Comparison of ENCODE assay signal across 1 cellular context in the genomic region with DNA sequence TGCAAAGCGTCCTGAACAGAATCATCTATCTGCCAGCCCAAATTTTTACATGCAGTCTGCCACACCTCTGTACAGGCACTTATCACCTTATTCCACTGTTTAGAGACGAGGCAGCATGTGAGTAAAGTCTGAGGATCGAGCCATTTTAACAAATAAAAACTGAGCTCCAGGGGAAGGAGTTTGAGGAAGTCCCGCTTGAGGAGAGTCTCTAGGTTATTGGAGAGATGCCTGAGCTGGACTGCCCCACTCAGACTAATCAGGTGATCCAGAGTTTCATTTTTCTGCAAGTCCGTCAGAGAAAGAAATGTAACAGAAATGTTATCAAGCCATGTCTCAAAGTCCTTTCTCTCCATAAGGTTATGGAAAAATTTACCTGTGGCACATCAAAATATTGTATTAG.
A peak's percentile ranks its signal among the peaks of the same experiment; 100 is the strongest.
TF ChIP-seq lines count a peak whose summit lies in the region.

No MANE protein-coding gene starts in this region.

TF ChIP-seq in K562, 482 proteins besides CTCF, POLR2A, EP300 and RAD21:
- no peak for TF ChIP-seq ZNF140 (CRISPR knock-in tag; IDR thresholded peaks at IDR 0.05)
- TF ChIP-seq SPI1 (IDR thresholded peaks at IDR 0.05; ENCODE audit: borderline replicate concordance, low read depth, low read length) = peak; percentile 52; the same call in 1 of the 2 replicates
- TF ChIP-seq, protein P1, sequence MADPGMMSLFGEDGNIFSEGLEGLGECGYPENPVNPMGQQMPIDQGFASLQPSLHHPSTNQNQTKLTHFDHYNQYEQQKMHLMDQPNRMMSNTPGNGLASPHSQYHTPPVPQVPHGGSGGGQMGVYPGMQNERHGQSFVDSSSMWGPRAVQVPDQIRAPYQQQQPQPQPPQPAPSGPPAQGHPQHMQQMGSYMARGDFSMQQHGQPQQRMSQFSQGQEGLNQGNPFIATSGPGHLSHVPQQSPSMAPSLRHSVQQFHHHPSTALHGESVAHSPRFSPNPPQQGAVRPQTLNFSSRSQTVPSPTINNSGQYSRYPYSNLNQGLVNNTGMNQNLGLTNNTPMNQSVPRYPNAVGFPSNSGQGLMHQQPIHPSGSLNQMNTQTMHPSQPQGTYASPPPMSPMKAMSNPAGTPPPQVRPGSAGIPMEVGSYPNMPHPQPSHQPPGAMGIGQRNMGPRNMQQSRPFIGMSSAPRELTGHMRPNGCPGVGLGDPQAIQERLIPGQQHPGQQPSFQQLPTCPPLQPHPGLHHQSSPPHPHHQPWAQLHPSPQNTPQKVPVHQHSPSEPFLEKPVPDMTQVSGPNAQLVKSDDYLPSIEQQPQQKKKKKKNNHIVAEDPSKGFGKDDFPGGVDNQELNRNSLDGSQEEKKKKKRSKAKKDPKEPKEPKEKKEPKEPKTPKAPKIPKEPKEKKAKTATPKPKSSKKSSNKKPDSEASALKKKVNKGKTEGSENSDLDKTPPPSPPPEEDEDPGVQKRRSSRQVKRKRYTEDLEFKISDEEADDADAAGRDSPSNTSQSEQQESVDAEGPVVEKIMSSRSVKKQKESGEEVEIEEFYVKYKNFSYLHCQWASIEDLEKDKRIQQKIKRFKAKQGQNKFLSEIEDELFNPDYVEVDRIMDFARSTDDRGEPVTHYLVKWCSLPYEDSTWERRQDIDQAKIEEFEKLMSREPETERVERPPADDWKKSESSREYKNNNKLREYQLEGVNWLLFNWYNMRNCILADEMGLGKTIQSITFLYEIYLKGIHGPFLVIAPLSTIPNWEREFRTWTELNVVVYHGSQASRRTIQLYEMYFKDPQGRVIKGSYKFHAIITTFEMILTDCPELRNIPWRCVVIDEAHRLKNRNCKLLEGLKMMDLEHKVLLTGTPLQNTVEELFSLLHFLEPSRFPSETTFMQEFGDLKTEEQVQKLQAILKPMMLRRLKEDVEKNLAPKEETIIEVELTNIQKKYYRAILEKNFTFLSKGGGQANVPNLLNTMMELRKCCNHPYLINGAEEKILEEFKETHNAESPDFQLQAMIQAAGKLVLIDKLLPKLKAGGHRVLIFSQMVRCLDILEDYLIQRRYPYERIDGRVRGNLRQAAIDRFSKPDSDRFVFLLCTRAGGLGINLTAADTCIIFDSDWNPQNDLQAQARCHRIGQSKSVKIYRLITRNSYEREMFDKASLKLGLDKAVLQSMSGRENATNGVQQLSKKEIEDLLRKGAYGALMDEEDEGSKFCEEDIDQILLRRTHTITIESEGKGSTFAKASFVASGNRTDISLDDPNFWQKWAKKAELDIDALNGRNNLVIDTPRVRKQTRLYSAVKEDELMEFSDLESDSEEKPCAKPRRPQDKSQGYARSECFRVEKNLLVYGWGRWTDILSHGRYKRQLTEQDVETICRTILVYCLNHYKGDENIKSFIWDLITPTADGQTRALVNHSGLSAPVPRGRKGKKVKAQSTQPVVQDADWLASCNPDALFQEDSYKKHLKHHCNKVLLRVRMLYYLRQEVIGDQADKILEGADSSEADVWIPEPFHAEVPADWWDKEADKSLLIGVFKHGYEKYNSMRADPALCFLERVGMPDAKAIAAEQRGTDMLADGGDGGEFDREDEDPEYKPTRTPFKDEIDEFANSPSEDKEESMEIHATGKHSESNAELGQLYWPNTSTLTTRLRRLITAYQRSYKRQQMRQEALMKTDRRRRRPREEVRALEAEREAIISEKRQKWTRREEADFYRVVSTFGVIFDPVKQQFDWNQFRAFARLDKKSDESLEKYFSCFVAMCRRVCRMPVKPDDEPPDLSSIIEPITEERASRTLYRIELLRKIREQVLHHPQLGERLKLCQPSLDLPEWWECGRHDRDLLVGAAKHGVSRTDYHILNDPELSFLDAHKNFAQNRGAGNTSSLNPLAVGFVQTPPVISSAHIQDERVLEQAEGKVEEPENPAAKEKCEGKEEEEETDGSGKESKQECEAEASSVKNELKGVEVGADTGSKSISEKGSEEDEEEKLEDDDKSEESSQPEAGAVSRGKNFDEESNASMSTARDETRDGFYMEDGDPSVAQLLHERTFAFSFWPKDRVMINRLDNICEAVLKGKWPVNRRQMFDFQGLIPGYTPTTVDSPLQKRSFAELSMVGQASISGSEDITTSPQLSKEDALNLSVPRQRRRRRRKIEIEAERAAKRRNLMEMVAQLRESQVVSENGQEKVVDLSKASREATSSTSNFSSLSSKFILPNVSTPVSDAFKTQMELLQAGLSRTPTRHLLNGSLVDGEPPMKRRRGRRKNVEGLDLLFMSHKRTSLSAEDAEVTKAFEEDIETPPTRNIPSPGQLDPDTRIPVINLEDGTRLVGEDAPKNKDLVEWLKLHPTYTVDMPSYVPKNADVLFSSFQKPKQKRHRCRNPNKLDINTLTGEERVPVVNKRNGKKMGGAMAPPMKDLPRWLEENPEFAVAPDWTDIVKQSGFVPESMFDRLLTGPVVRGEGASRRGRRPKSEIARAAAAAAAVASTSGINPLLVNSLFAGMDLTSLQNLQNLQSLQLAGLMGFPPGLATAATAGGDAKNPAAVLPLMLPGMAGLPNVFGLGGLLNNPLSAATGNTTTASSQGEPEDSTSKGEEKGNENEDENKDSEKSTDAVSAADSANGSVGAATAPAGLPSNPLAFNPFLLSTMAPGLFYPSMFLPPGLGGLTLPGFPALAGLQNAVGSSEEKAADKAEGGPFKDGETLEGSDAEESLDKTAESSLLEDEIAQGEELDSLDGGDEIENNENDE (IDR thresholded peaks at IDR 0.05; ENCODE audit: low read depth, low read length) = no peak
- no peak for TF ChIP-seq PTTG1 (tag; IDR thresholded peaks at IDR 0.05; ENCODE audit: low read depth)
- no peak for TF ChIP-seq NUFIP1 (IDR thresholded peaks at IDR 0.05; ENCODE audit: partially characterized antibody)
- no peak for TF ChIP-seq EZH2 (IDR thresholded peaks at IDR 0.05; ENCODE audit: borderline replicate concordance, low read depth, low read length)
- no peak for TF ChIP-seq ZNF12 (CRISPR knock-in tag; IDR thresholded peaks at IDR 0.05)
- no peak for TF ChIP-seq ETV6 (IDR thresholded peaks at IDR 0.05; ENCODE audit: borderline replicate concordance in 1 of 2, low read depth in 2 of 2, low read length in 1 of 2)
- no peak for TF ChIP-seq ETV6 (CRISPR knock-in tag; IDR thresholded peaks at IDR 0.05; ENCODE audit: borderline replicate concordance)
